8 cellular contexts compared by ENCODE assay signal in genomic region chr19:11482384-11483050, GRCh38. TPM values are rescaled to one million over a fixed set of nuclear protein-coding genes. Genes with fewer than 3 reads are reported as not detected.
A peak's percentile ranks its signal among the peaks of the same experiment; 100 is the strongest.
DNase-seq lines count a peak whose midpoint lies in the region; ATAC-seq lines count a peak whose summit lies in the region.

No MANE protein-coding gene starts in this region.

- H3K4ac ChIP-seq in mesendoderm (ENCODE audit: low read depth, low read length) = no peak overlapping the region

- no peaks in the 10 kb centered on the region for H3K79me2 ChIP-seq in mesendoderm (ENCODE audit: control insufficient read depth, insufficient read depth, low read length)

- H3K9ac ChIP-seq in mesendoderm (ENCODE audit: low read length) = no peak overlapping the region

- no peak overlapping the region for H4K5ac ChIP-seq in mesendoderm (ENCODE audit: low read length)

- peak; percentile 79 to 88 (median 85) for DNase-seq in CD4-positive, alpha-beta memory T cell
- DNase-seq in HT1080 (ENCODE audit: low read depth) (peak; percentile 77), NOMO-1 (lab: John Stamatoyannopoulos, UW; ENCODE audit: unreplicated experiment in 2 of 2) (peak; percentile 86 to 96), mesendoderm (peak; percentile 82)
- DNase-seq in activated CD8-positive, alpha-beta memory T cell treated with anti-CD3 and anti-CD28 coated beads for 48 hours (ENCODE audit: low read depth in 2 of 3, low spot score in 2 of 3) = peak; percentile 67 to 81 (median 80)
- peak; percentile 71 to 81 (median 80) for DNase-seq in effector memory CD4-positive, alpha-beta T cell
- DNase-seq in stimulated activated CD8-positive, alpha-beta memory T cell treated with anti-CD3 and anti-CD28 coated beads, Interleukin-15, amount 100 ng/mL, for 48 hours (ENCODE audit: low read depth in 2 of 2) = peak; percentile 80 to 87

- no peak overlapping the region for H2BK15ac ChIP-seq in mesendoderm (replicated peaks; ENCODE audit: low read depth)

- H3K18ac ChIP-seq in mesendoderm (ENCODE audit: low read length) = no peak overlapping the region

- peak overlapping the region in 6 of 7 donors; percentile 8 to 89 (median 74) for H3K27ac Mint-ChIP-seq in CD4-positive, alpha-beta memory T cell

- ATAC-seq in GM19463 (IDR thresholded peaks at IDR 0.05; ENCODE audit: unreplicated experiment) = peak; percentile 75

- no peak overlapping the region for H3K23ac ChIP-seq in mesendoderm (ENCODE audit: low read length)

- H3K4me2 ChIP-seq in mesendoderm (ENCODE audit: low read length) = no peak overlapping the region

- H3K36me3 ChIP-seq in CD4-positive, alpha-beta memory T cell (ENCODE audit: insufficient read depth, low read length) = no peaks in the 10 kb centered on the region
- H3K36me3 ChIP-seq in effector memory CD4-positive, alpha-beta T cell (ENCODE audit: control insufficient read depth, insufficient read depth, low read length) = no peaks in the 10 kb centered on the region
- no peaks in the 10 kb centered on the region for H3K36me3 ChIP-seq in mesendoderm (ENCODE audit: control insufficient read depth, insufficient read depth, low read length)

- H3K79me1 ChIP-seq in mesendoderm (ENCODE audit: low read length) = no peaks in the 10 kb centered on the region

- no peak overlapping the region for H2AK5ac ChIP-seq in mesendoderm (ENCODE audit: low read length)

- peaks cover 18 to 23% of the 10 kb centered on the region in 2 donors for H3K27me3 Mint-ChIP-seq in CD4-positive, alpha-beta memory T cell

- H4K8ac ChIP-seq in mesendoderm (ENCODE audit: low read depth, low read length) = no peak overlapping the region

- no peak overlapping the region for H3K27ac ChIP-seq in CD4-positive, alpha-beta memory T cell (ENCODE audit: low read depth, low read length)
- H3K27ac ChIP-seq in effector memory CD4-positive, alpha-beta T cell (ENCODE audit: insufficient read depth, low read length, poor library complexity, severe bottlenecking) = no peak overlapping the region
- no peak overlapping the region for H3K27ac ChIP-seq in mesendoderm (ENCODE audit: low read depth, low read length)

- H2BK120ac ChIP-seq in mesendoderm (ENCODE audit: low read depth, low read length) = no peak overlapping the region

- H3K36me3 Mint-ChIP-seq in CD4-positive, alpha-beta memory T cell = peaks cover 7 to 12% of the 10 kb centered on the region in 2 donors

- peaks cover 0 to 3% (median 0%) of the 10 kb centered on the region in 8 donors for H3K9me3 Mint-ChIP-seq in CD4-positive, alpha-beta memory T cell

- POLR2A ChIA-PET in CD4-positive, alpha-beta memory T cell (lab: Charles Lee; ENCODE audit: partially characterized antibody) = interaction anchor here (1.0 to 2.0 kb wide), 11 partner anchors 10 to 189 kb away, joined by 3 to 22 read pairs (median 6); partner anchors contain the start of genes CCDC159, ECSIT, ODAD3 and PRKCSH

- intact Hi-C loops in CD4-positive, alpha-beta memory T cell (cut with micrococcal nuclease) = loop anchor here (1.0 to 5.0 kb wide), 6 partner anchors 23 to 345 kb away; partner anchors contain the start of genes ODAD3, PRKCSH and ZNF653

- H2BK5ac ChIP-seq in mesendoderm (ENCODE audit: low read length) = no peak overlapping the region

- H3K56ac ChIP-seq in mesendoderm (ENCODE audit: low read length) = no peak overlapping the region

- peaks cover 12% of the 10 kb centered on the region for H3K27me3 ChIP-seq in CD4-positive, alpha-beta memory T cell (ENCODE audit: insufficient read depth, low read length)
- H3K27me3 ChIP-seq in effector memory CD4-positive, alpha-beta T cell (replicated peaks; ENCODE audit: control insufficient read depth, insufficient read depth, low read length, poor library complexity, severe bottlenecking) = peaks cover 38% of the 10 kb centered on the region
- H3K27me3 ChIP-seq in mesendoderm (ENCODE audit: insufficient read depth, low read length, poor library complexity) = peaks cover 15% of the 10 kb centered on the region

- no CpG with 5 or more reads among the region's 58 CpGs for WGBS in mesendoderm (ENCODE audit: extremely low coverage, insufficient coverage, low lambda C conversion rate)

- H3K4me1 Mint-ChIP-seq in CD4-positive, alpha-beta memory T cell = peaks cover 8 to 37% (median 20%) of the 10 kb centered on the region in 4 donors

- peak overlapping the region; percentile 58 to 75 (median 70) for H3K4me3 Mint-ChIP-seq in CD4-positive, alpha-beta memory T cell

- no peaks in the 10 kb centered on the region for H3K9me3 ChIP-seq in CD4-positive, alpha-beta memory T cell (ENCODE audit: control insufficient read depth in 1 of 2, low read length in 2 of 2)
- no peaks in the 10 kb centered on the region for H3K9me3 ChIP-seq in effector memory CD4-positive, alpha-beta T cell (ENCODE audit: control insufficient read depth, low read length)

- H3K4me3 ChIP-seq in CD4-positive, alpha-beta memory T cell (ENCODE audit: low read length in 2 of 2) = peak overlapping the region in 1 of 2 donors; percentile 35
- peak overlapping the region; percentile 22 for H3K4me3 ChIP-seq in effector memory CD4-positive, alpha-beta T cell (ENCODE audit: insufficient read depth, low read depth, low read length, poor library complexity, severe bottlenecking)
- H3K4me3 ChIP-seq in mesendoderm (ENCODE audit: low read length) = no peak overlapping the region

- peaks cover 24% of the 10 kb centered on the region for H3K4me1 ChIP-seq in CD4-positive, alpha-beta memory T cell (ENCODE audit: insufficient read depth, low read length)
- peaks cover 26% of the 10 kb centered on the region for H3K4me1 ChIP-seq in effector memory CD4-positive, alpha-beta T cell (ENCODE audit: control insufficient read depth, insufficient read depth, low read length, poor library complexity, severe bottlenecking)
- no peaks in the 10 kb centered on the region for H3K4me1 ChIP-seq in mesendoderm (ENCODE audit: control insufficient read depth, low read depth, low read length)

- CTCF ChIA-PET in CD4-positive, alpha-beta memory T cell (lab: Charles Lee; ENCODE audit: partially characterized antibody) = interaction anchor here (0.5 to 3.4 kb wide), 38 partner anchors 8 to 446 kb away, joined by 3 to 56 read pairs (median 4); partner anchors contain the start of genes EPOR, ODAD3, PRKCSH and RAB3D

RNA-seq across cellular contexts. Expression of gene ELAVL3, which starts 1.7 kb away (rescaled TPM):
- total RNA-seq in CD4-positive, alpha-beta memory T cell = not detected
- polyA plus RNA-seq in CD4-positive, alpha-beta memory T cell = not detected
- total RNA-seq in HT1080 (2014; rRNA removed; shearing (Covaris generic)) = not detected in 2 replicates
- not detected in 2 replicates for polyA plus RNA-seq in HT1080 (2015; cell fraction: cytosol; rRNA removed)
- polyA plus RNA-seq in HT1080 (2015; cell fraction: nucleus; rRNA removed) = not detected in 2 replicates
- 0.04 TPM for polyA plus RNA-seq in mesendoderm (2013, experiment 1 of 2)
- 0.06 TPM for polyA plus RNA-seq in mesendoderm (2013, experiment 2 of 2)

RNA-seq across cellular contexts. Expression of gene ZNF653, which starts 23.1 kb away (rescaled TPM):
- 10 to 100 TPM; 24.1 to 24.7 TPM for total RNA-seq in CD4-positive, alpha-beta memory T cell
- 1 to 10 TPM; 2.0 to 2.9 TPM for polyA plus RNA-seq in CD4-positive, alpha-beta memory T cell
- total RNA-seq in HT1080 (2014; rRNA removed; shearing (Covaris generic)) = 5.2 and 11.6 TPM in 2 replicates
- 5.3 and 7.8 TPM in 2 replicates for polyA plus RNA-seq in HT1080 (2015; cell fraction: cytosol; rRNA removed)
- polyA plus RNA-seq in HT1080 (2015; cell fraction: nucleus; rRNA removed) = 10.6 and 13.7 TPM in 2 replicates
- 5.3 TPM for polyA plus RNA-seq in mesendoderm (2013, experiment 1 of 2)
- 5.2 TPM for polyA plus RNA-seq in mesendoderm (2013, experiment 2 of 2)

RNA-seq across cellular contexts. Expression of gene ECSIT, which starts 46.4 kb away (rescaled TPM):
- total RNA-seq in CD4-positive, alpha-beta memory T cell = 10 to 100 TPM; 39.5 to 46.2 TPM
- polyA plus RNA-seq in CD4-positive, alpha-beta memory T cell = 10 to 100 TPM; 27.3 to 35.0 TPM
- 74.5 and 78.8 TPM in 2 replicates for total RNA-seq in HT1080 (2014; rRNA removed; shearing (Covaris generic))
- 49.9 and 61.3 TPM in 2 replicates for polyA plus RNA-seq in HT1080 (2015; cell fraction: cytosol; rRNA removed)
- 45.3 and 48.3 TPM in 2 replicates for polyA plus RNA-seq in HT1080 (2015; cell fraction: nucleus; rRNA removed)
- polyA plus RNA-seq in mesendoderm (2013, experiment 1 of 2) = 32.8 TPM
- polyA plus RNA-seq in mesendoderm (2013, experiment 2 of 2) = 32.9 TPM

RNA-seq across cellular contexts. Expression of gene PRKCSH, which starts 47.1 kb away (rescaled TPM):
- 100 to 1,000 TPM; 300 TPM for total RNA-seq in CD4-positive, alpha-beta memory T cell
- polyA plus RNA-seq in CD4-positive, alpha-beta memory T cell = 10 to 100 TPM; 14.0 to 63.6 TPM
- 121 and 159 TPM in 2 replicates for total RNA-seq in HT1080 (2014; rRNA removed; shearing (Covaris generic))
- 212 and 213 TPM in 2 replicates for polyA plus RNA-seq in HT1080 (2015; cell fraction: cytosol; rRNA removed)
- 632 and 748 TPM in 2 replicates for polyA plus RNA-seq in HT1080 (2015; cell fraction: nucleus; rRNA removed)
- 151 TPM for polyA plus RNA-seq in mesendoderm (2013, experiment 1 of 2)
- polyA plus RNA-seq in mesendoderm (2013, experiment 2 of 2) = 140 TPM

RNA-seq across cellular contexts. Expression of gene ODAD3, which starts 47.6 kb away (rescaled TPM):
- total RNA-seq in CD4-positive, alpha-beta memory T cell = not detected
- not detected for polyA plus RNA-seq in CD4-positive, alpha-beta memory T cell
- 0.14 and 0.33 TPM in 2 replicates for total RNA-seq in HT1080 (2014; rRNA removed; shearing (Covaris generic))
- polyA plus RNA-seq in HT1080 (2015; cell fraction: cytosol; rRNA removed) = 0.99 and 1.3 TPM in 2 replicates
- polyA plus RNA-seq in HT1080 (2015; cell fraction: nucleus; rRNA removed) = 0.54 and 0.70 TPM in 2 replicates
- 0.44 TPM for polyA plus RNA-seq in mesendoderm (2013, experiment 1 of 2)
- polyA plus RNA-seq in mesendoderm (2013, experiment 2 of 2) = 0.32 TPM
